9 cellular contexts compared by ENCODE assay signal in genomic region chr9:76369583-76369982, GRCh38. TPM values are rescaled to one million over a fixed set of nuclear protein-coding genes. Genes with fewer than 3 reads are reported as not detected.
DNase-seq lines count a peak whose midpoint lies in the region; ATAC-seq and TF ChIP-seq lines count a peak whose summit lies in the region.
"Had no signal": no experiment of that assay in that cellular context is flagged by ENCODE, and none has a peak within 500 bp of the region (broad histone marks: within the 10 kb centered on the region; RNA-seq: fewer than 3 reads in every experiment).

No MANE protein-coding gene starts in this region.

- H3K27me3 Mint-ChIP-seq in naive thymus-derived CD8-positive, alpha-beta T cell = peaks cover 0 to 3% (median 0%) of the 10 kb centered on the region in 5 donors
- H3K27me3 Mint-ChIP-seq in natural killer cell (ENCODE audit: low read depth in 2 of 2) = peaks cover 4 to 7% of the 10 kb centered on the region in 2 donors

- H3K27ac Mint-ChIP-seq in naive thymus-derived CD8-positive, alpha-beta T cell = no peak overlapping the region
- no peak overlapping the region for H3K27ac Mint-ChIP-seq in natural killer cell

- peaks cover 0 to 2% (median 0%) of the 10 kb centered on the region in 3 donors for H3K36me3 Mint-ChIP-seq in naive thymus-derived CD8-positive, alpha-beta T cell
- no peaks in the 10 kb centered on the region for H3K36me3 Mint-ChIP-seq in natural killer cell

- DNase-seq in DMS53 treated with DMSO at 0.1 percent for 48 hours (lab: John Stamatoyannopoulos, UW; ENCODE audit: unreplicated experiment) (peak; percentile 61), NCI-H774 (lab: John Stamatoyannopoulos, UW) (peak; percentile 43), iris pigment epithelial cell (ENCODE audit: low read depth) (peak; percentile 68), natural killer cell (no peak), pons (ENCODE audit: low spot score) (no peak), SIG-M5 (lab: John Stamatoyannopoulos, UW) (no peak)
- DNase-seq in naive thymus-derived CD8-positive, alpha-beta T cell = no peak

- no peak for TF ChIP-seq CTCF in natural killer cell (IDR thresholded peaks at IDR 0.05)

- ATAC-seq in HG03342 (IDR thresholded peaks at IDR 0.05; ENCODE audit: unreplicated experiment) (peak; percentile 71), natural killer cell (no peak)
- no peak for ATAC-seq in naive thymus-derived CD8-positive, alpha-beta T cell
- ATAC-seq: heart right ventricle had no signal

- H3K4me1 Mint-ChIP-seq in naive thymus-derived CD8-positive, alpha-beta T cell = peaks cover 0 to 4% (median 0%) of the 10 kb centered on the region in 4 donors
- H3K4me1 Mint-ChIP-seq in natural killer cell = no peaks in the 10 kb centered on the region

- peaks cover 0 to 4% (median 0%) of the 10 kb centered on the region in 9 donors for H3K9me3 Mint-ChIP-seq in naive thymus-derived CD8-positive, alpha-beta T cell
- H3K9me3 Mint-ChIP-seq in natural killer cell = no peaks in the 10 kb centered on the region

- H3K4me3 Mint-ChIP-seq in naive thymus-derived CD8-positive, alpha-beta T cell = no peak overlapping the region
- no peak overlapping the region for H3K4me3 Mint-ChIP-seq in natural killer cell

- POLR2A ChIA-PET in naive thymus-derived CD8-positive, alpha-beta T cell (lab: Charles Lee) = no interaction called here

- intact Hi-C loops in natural killer cell (cut with micrococcal nuclease) = no loop called here

RNA-seq across cellular contexts. Expression of gene RFK, which starts 24.6 kb away (rescaled TPM):
- total RNA-seq in naive thymus-derived CD8-positive, alpha-beta T cell = 10 to 100 TPM; 13.2 to 14.0 TPM
- polyA plus RNA-seq in naive thymus-derived CD8-positive, alpha-beta T cell = 10 to 100 TPM; 18.9 to 24.1 (median 24.1) TPM
- 10 to 100 TPM in 1 of 3 donors, 1 to 10 TPM in 2; 8.7 to 11.5 (median 9.2) TPM for total RNA-seq in natural killer cell

Comparison
In these comparisons a context has a peak if more than half of its experiments do, and no peak if none do; other contexts are left out.
1. DNase-seq: peak in DMS53 treated with DMSO at 0.1 percent for 48 hours (single experiment), NCI-H774 (single experiment) and iris pigment epithelial cell (single experiment); none in naive thymus-derived CD8-positive, alpha-beta T cell (0 of 10), natural killer cell (single experiment), pons (single experiment) and SIG-M5 (single experiment).